Comparison of ENCODE assay signal across 18 cellular contexts in genomic region chr2:234608946-234609345, GRCh38.
"Had no signal": no experiment of that assay in that cellular context is flagged by ENCODE, and none has a peak within 500 bp of the region (broad histone marks: within the 10 kb centered on the region; RNA-seq: fewer than 3 reads in every experiment).

No MANE protein-coding gene starts in this region.

- H3K27ac ChIP-seq: coronary artery, dorsolateral prefrontal cortex, esophagus squamous epithelium, gastrocnemius medialis, heart right ventricle, left lung, lower lobe of right lung had no signal

- H3K4me3 ChIP-seq: coronary artery, dorsolateral prefrontal cortex, esophagus squamous epithelium, gastrocnemius medialis, heart right ventricle, left lung, lower lobe of right lung had no signal

- ATAC-seq: gastrocnemius medialis, heart right ventricle, left cardiac atrium, left lung, left ventricle myocardium superior, lower lobe of right lung had no signal

- H3K36me3 ChIP-seq: esophagus squamous epithelium, gastrocnemius medialis, heart right ventricle, left lung, lower lobe of right lung had no signal

- H3K9me3 ChIP-seq: esophagus squamous epithelium, gastrocnemius medialis, left lung, lower lobe of right lung had no signal

- DNase-seq: dermis blood vessel endothelial cell; dorsolateral prefrontal cortex; effector CD4-positive, alpha-beta T cell; effector memory CD4-positive, alpha-beta T cell; esophagus squamous epithelium; foreskin fibroblast; foreskin melanocyte; gastrocnemius medialis; glutamatergic neuron; heart right ventricle; hippocampal formation; left cardiac atrium; left lung; left ventricle myocardium superior; lower lobe of right lung; mesendoderm; midbrain had no signal

- H3K27me3 ChIP-seq: gastrocnemius medialis, left lung had no signal

- H3K4me1 ChIP-seq: esophagus squamous epithelium, gastrocnemius medialis, heart right ventricle, left lung, lower lobe of right lung had no signal
